17 cellular contexts compared by ENCODE assay signal in genomic region chr1:163171826-163172225, GRCh38. TPM values are rescaled to one million over a fixed set of nuclear protein-coding genes. Genes with fewer than 3 reads are reported as not detected.
DNase-seq lines count a peak whose midpoint lies in the region; TF ChIP-seq lines count a peak whose summit lies in the region.
"Had no signal": no experiment of that assay in that cellular context is flagged by ENCODE, and none has a peak within 500 bp of the region (broad histone marks: within the 10 kb centered on the region; RNA-seq: fewer than 3 reads in every experiment).

No MANE protein-coding gene starts in this region.

- no peaks in the 10 kb centered on the region for H3F3A ChIP-seq in PC-9 (ENCODE audit: insufficient read depth, low read depth)

- H3K9me3 Mint-ChIP-seq in chondrocyte (ENCODE audit: low read depth): no peaks in the 10 kb centered on the region
- H3K9me3 Mint-ChIP-seq in endodermal cell: no peaks in the 10 kb centered on the region
- H3K9me3 Mint-ChIP-seq: activated T-cell treated with anti-CD3 and anti-CD28 coated beads, Interleukin-2, amount 50 U/mL, for 4 hours; naive thymus-derived CD4-positive, alpha-beta T cell had no signal

- H3K4me1 ChIP-seq in muscle layer of colon (ENCODE audit: insufficient read depth, low read length): peaks cover 16% of the 10 kb centered on the region
- no peaks in the 10 kb centered on the region for H3K4me1 ChIP-seq in endodermal cell (ENCODE audit: control insufficient read depth, insufficient read depth, low read length)
- peaks cover 0 to 13% (median 4%) of the 10 kb centered on the region in 4 donors for H3K4me1 ChIP-seq in transverse colon
- H3K4me1 ChIP-seq in PC-9 (replicated peaks; ENCODE audit: insufficient read depth): no peaks in the 10 kb centered on the region
- H3K4me1 ChIP-seq: colonic mucosa had no signal

- H3K36me3 Mint-ChIP-seq in chondrocyte (ENCODE audit: low read depth): no peaks in the 10 kb centered on the region
- peaks cover 4% of the 10 kb centered on the region for H3K36me3 Mint-ChIP-seq in endodermal cell (ENCODE audit: low read depth)

- H3K4me3 Mint-ChIP-seq in chondrocyte (ENCODE audit: unreplicated experiment) (peak overlapping the region; percentile 14), endodermal cell (no peak overlapping the region)
- H3K4me3 Mint-ChIP-seq: activated T-cell treated with anti-CD3 and anti-CD28 coated beads, Interleukin-2, amount 50 U/mL, for 4 hours; naive thymus-derived CD4-positive, alpha-beta T cell had no signal

- H3K27me3 ChIP-seq in muscle layer of colon (ENCODE audit: control insufficient read depth in 1 of 2, insufficient read depth in 2 of 2, low read length in 2 of 2) (no peaks in the 10 kb centered on the region), endodermal cell (ENCODE audit: control insufficient read depth, insufficient read depth, low read length, poor library complexity, severe bottlenecking) (no peaks in the 10 kb centered on the region), transverse colon (no peaks in the 10 kb centered on the region), PC-9 (ENCODE audit: insufficient read depth, low read depth) (no peaks in the 10 kb centered on the region)
- H3K27me3 ChIP-seq: colonic mucosa, upper lobe of right lung had no signal

- no peaks in the 10 kb centered on the region for H3K79me2 ChIP-seq in PC-9 (ENCODE audit: low read depth)

- TF ChIP-seq CTCF in chondrocyte (IDR thresholded peaks at IDR 0.05): no peak
- TF ChIP-seq CTCF in endodermal cell (conservative IDR thresholded peaks at IDR 0.05): no peak
- no peak for TF ChIP-seq CTCF in transverse colon (IDR thresholded peaks at IDR 0.05)
- TF ChIP-seq CTCF in PC-9 (conservative IDR thresholded peaks at IDR 0.05): no peak

- H3K27ac ChIP-seq in muscle layer of colon (ENCODE audit: low read depth, low read length) (peak overlapping the region; percentile 55), endodermal cell (ENCODE audit: low read depth, low read length) (no peak overlapping the region), transverse colon (peak overlapping the region in 2 of 4 donors; percentile 23 to 71), PC-9 (no peak overlapping the region)
- H3K27ac ChIP-seq: colonic mucosa, upper lobe of right lung had no signal

- POLR2A ChIA-PET in PC-9 (lab: Charles Lee; ENCODE audit: unreplicated experiment): no interaction called here

- no peaks in the 10 kb centered on the region for H3K27me3 Mint-ChIP-seq in chondrocyte (ENCODE audit: low read depth)
- H3K27me3 Mint-ChIP-seq in endodermal cell (ENCODE audit: insufficient read depth): no peaks in the 10 kb centered on the region

- H3K9me2 ChIP-seq in PC-9 (ENCODE audit: insufficient read depth): no peaks in the 10 kb centered on the region

- no peaks in the 10 kb centered on the region for H4K20me1 ChIP-seq in PC-9 (ENCODE audit: insufficient read depth)

- H3K4me2 ChIP-seq in PC-9: no peak overlapping the region

- H3K9me3 ChIP-seq in muscle layer of colon (ENCODE audit: low read length) (no peaks in the 10 kb centered on the region), endodermal cell (ENCODE audit: control insufficient read depth, low read length) (no peaks in the 10 kb centered on the region), transverse colon (no peaks in the 10 kb centered on the region), PC-9 (ENCODE audit: insufficient read depth, low read depth) (no peaks in the 10 kb centered on the region)
- H3K9me3 ChIP-seq: colonic mucosa, upper lobe of right lung had no signal

- in situ Hi-C loops in ACHN (cut with HindIII; ENCODE audit: low pct_ligation_motif_present, low pct_unique_long_range_greater_than_20kb, low sequenced_read_pairs) (no loop called here), transverse colon (cut with MboI; ENCODE audit: low pct_ligation_motif_present in 1 of 4, low pct_unique_long_range_greater_than_20kb in 1 of 4, low sequenced_read_pairs in 3 of 4) (loop anchor here in 2 of 4 donors (10.0 kb wide), 1 partner anchor 317 kb away; no protein-coding TSS in a partner anchor)

- intact Hi-C loops in transverse colon (cut with DNase I; ENCODE audit: low total_unique reads): loop anchor here (2.0 to 10.0 kb wide), 2 partner anchors 97 to 297 kb away; no protein-coding TSS in a partner anchor
- intact Hi-C loops in PC-9 (cut with micrococcal nuclease; ENCODE audit: unreplicated experiment): loop anchor here (5.0 kb wide), 1 partner anchor 145 kb away; no protein-coding TSS in a partner anchor

- H3K4me1 Mint-ChIP-seq in chondrocyte (ENCODE audit: low read depth) (peaks cover 80% of the 10 kb centered on the region), endodermal cell (peaks cover 12% of the 10 kb centered on the region)
- H3K4me1 Mint-ChIP-seq: naive thymus-derived CD4-positive, alpha-beta T cell had no signal

- WGBS in endodermal cell (ENCODE audit: insufficient coverage in 1 of 2, insufficient read length in 1 of 2), 2 experiments: 92 to 97% methylated on average over 5 of the region's 5 CpGs
- WGBS in transverse colon (ENCODE audit: low coverage in 1 of 2), 2 donors: 60 to 69% methylated on average over 1 to 5 of the region's 5 CpGs

- H3K27ac Mint-ChIP-seq in chondrocyte (ENCODE audit: unreplicated experiment): peak overlapping the region; percentile 92
- no peak overlapping the region for H3K27ac Mint-ChIP-seq in endodermal cell
- H3K27ac Mint-ChIP-seq: naive thymus-derived CD4-positive, alpha-beta T cell had no signal

- no peak for TF ChIP-seq POLR2A in transverse colon (IDR thresholded peaks at IDR 0.05)

- H3K36me3 ChIP-seq in muscle layer of colon (ENCODE audit: insufficient read depth, low read length) (no peaks in the 10 kb centered on the region), endodermal cell (ENCODE audit: control insufficient read depth, insufficient read depth, low read length) (peaks cover 17% of the 10 kb centered on the region), transverse colon (no peaks in the 10 kb centered on the region), PC-9 (ENCODE audit: low read depth) (no peaks in the 10 kb centered on the region)
- H3K36me3 ChIP-seq: colonic mucosa, upper lobe of right lung had no signal

- CTCF ChIA-PET in PC-9 (lab: Charles Lee): no interaction called here

- TF ChIP-seq EP300 in transverse colon (IDR thresholded peaks at IDR 0.05; ENCODE audit: low read depth): no peak

- no peak overlapping the region for H2AFZ ChIP-seq in PC-9

- DNase-seq in ACHN: peak; percentile 53
- DNase-seq in HT1080 (ENCODE audit: low read depth): peak; percentile 35
- no peak for DNase-seq in chondrocyte (ENCODE audit: low spot score)
- DNase-seq in T-helper 1 cell: no peak
- DNase-seq in endodermal cell: no peak
- no peak for DNase-seq in transverse colon
- no peak for DNase-seq in PC-9
- DNase-seq: activated CD4-positive, alpha-beta T cell treated with anti-CD3 and anti-CD28 coated beads for 48 hours; activated T-cell treated with anti-CD3 and anti-CD28 coated beads, Interleukin-2, amount 50 U/mL, for 4 hours; colonic mucosa; hippocampal formation; naive thymus-derived CD4-positive, alpha-beta T cell; NCI-H187 treated with DMSO at 0.1 percent for 48 hours; stimulated activated CD4-positive, alpha-beta T cell treated with anti-CD3 and anti-CD28 coated beads, Interleukin-2, amount 100 ng/mL, for 48 hours; T1000; upper lobe of right lung had no signal

- no TSS peak for BruUV-seq in PC-9 (replicated peaks; lab: Mats Ljungman, UMichigan)

- H3K9ac ChIP-seq in muscle layer of colon (ENCODE audit: low read length) (no peak overlapping the region), endodermal cell (ENCODE audit: extremely low read depth, low read length, poor library complexity, severe bottlenecking) (no peak overlapping the region)

- H3K4me3 ChIP-seq in muscle layer of colon (ENCODE audit: low read depth in 1 of 2, low read length in 2 of 2) (no peak overlapping the region), endodermal cell (ENCODE audit: low read length) (no peak overlapping the region), transverse colon (no peak overlapping the region), PC-9 (no peak overlapping the region)
- H3K4me3 ChIP-seq: colonic mucosa, upper lobe of right lung had no signal

RNA-seq across cellular contexts. Expression of gene RGS5, which starts 30.9 kb away (rescaled TPM):
- total RNA-seq in HT1080 (2014; rRNA removed; shearing (Covaris generic)): 1.8 and 8.6 TPM in 2 replicates
- polyA plus RNA-seq in HT1080 (2015; cell fraction: cytosol; rRNA removed): 5.7 and 6.2 TPM in 2 replicates
- polyA plus RNA-seq in HT1080 (2015; cell fraction: nucleus; rRNA removed): 5.4 and 7.2 TPM in 2 replicates
- 103 to 448 TPM (median 423 TPM) in 3 replicates for total RNA-seq in chondrocyte
- 10 to 100 TPM; 48.4 to 88.9 TPM for total RNA-seq in endodermal cell
- polyA plus RNA-seq in endodermal cell (2013, experiment 1 of 2): 61.8 TPM
- 68.1 TPM for polyA plus RNA-seq in endodermal cell (2013, experiment 2 of 2)
- total RNA-seq in transverse colon: 10 to 100 TPM; 28.1 to 55.6 (median 41.8) TPM
- 3.6 and 6.6 TPM in 2 replicates for total RNA-seq in PC-9 (2021)

Comparison
In these comparisons a context has a peak if more than half of its experiments do, and no peak if none do; other contexts are left out.
1. DNase-seq: peak in ACHN (single experiment) and HT1080 (single experiment); none in chondrocyte (single experiment), T-helper 1 cell (0 of 5), endodermal cell (single experiment), transverse colon (single experiment) and PC-9 (0 of 2).